In genomic region chr6:142900467-142900961, GRCh38 we compare ENCODE assay signal across 9 cellular contexts. TPM values are rescaled to one million over a fixed set of nuclear protein-coding genes. Genes with fewer than 3 reads are reported as not detected.
DNase-seq lines count a peak whose midpoint lies in the region; TF ChIP-seq lines count a peak whose summit lies in the region.
"Had no signal": no experiment of that assay in that cellular context is flagged by ENCODE, and none has a peak within 500 bp of the region (broad histone marks: within the 10 kb centered on the region; RNA-seq: fewer than 3 reads in every experiment).

No MANE protein-coding gene starts in this region.

- H3K36me3 Mint-ChIP-seq in T-helper 2 cell treated with Interferon-gamma antibody and Interleukin-4, amounts not matched to agents 5 μg/mL and 100 μg/mL, for 36 hours (ENCODE audit: low read depth), result peaks cover 12% of the 10 kb centered on the region

- H3K4me3 ChIP-seq in Jurkat, Clone E6-1 (ENCODE audit: low read length), result no peak overlapping the region
- no peak overlapping the region for H3K4me3 ChIP-seq in fibroblast of lung (replicated peaks in 1 of 4; ENCODE audit: control extremely low read depth in 1 of 4, insufficient read depth in 1 of 4, low read depth in 3 of 4, low read length in 4 of 4)

- H3K79me2 ChIP-seq in fibroblast of lung (ENCODE audit: control insufficient read depth, insufficient read depth, low read length), result peaks cover 16% of the 10 kb centered on the region

- H3K9me3 ChIP-seq in fibroblast of lung (ENCODE audit: control insufficient read depth, insufficient read depth, low read depth, low read length), result no peaks in the 10 kb centered on the region

- H4K20me1 ChIP-seq in fibroblast of lung (ENCODE audit: control insufficient read depth, extremely low read depth, insufficient read depth, low read length), result no peaks in the 10 kb centered on the region

- peaks cover 40% of the 10 kb centered on the region for H3K4me1 Mint-ChIP-seq in T-helper 2 cell treated with Interferon-gamma antibody and Interleukin-4, amounts not matched to agents 5 μg/mL and 100 μg/mL, for 36 hours (ENCODE audit: low read depth)

- H3K36me3 ChIP-seq in fibroblast of lung (ENCODE audit: control insufficient read depth, insufficient read depth, low read length), result no peaks in the 10 kb centered on the region

- peak overlapping the region; percentile 15 for H3K4me3 Mint-ChIP-seq in T-helper 2 cell treated with Interferon-gamma antibody and Interleukin-4, amounts not matched to agents 5 μg/mL and 100 μg/mL, for 36 hours

- no peak overlapping the region for H3K9ac ChIP-seq in fibroblast of lung (ENCODE audit: insufficient read depth, low read length)

- H3K4me2 ChIP-seq in fibroblast of lung (ENCODE audit: extremely low read depth, insufficient read depth, low read length), result peak overlapping the region; percentile 55

- DNase-seq in Jurkat, Clone E6-1 (ENCODE audit: low read depth, low spot score), result peak; percentile 28
- no peak for DNase-seq in T-helper 2 cell treated with Interferon-gamma antibody and Interleukin-4, amounts not matched to agents 5 μg/mL and 100 μg/mL, for 36 hours (ENCODE audit: low spot score)
- peak in 1 of 2 donors; percentile 55 for DNase-seq in fibroblast of lung (ENCODE audit: low read depth in 2 of 2)
- DNase-seq in retina, result peak; percentile 46
- DNase-seq in erythroblast (lab: John Stamatoyannopoulos, UW), result no peak
- DNase-seq in HT-29 (ENCODE audit: low spot score), result no peak
- DNase-seq in LoVo (ENCODE audit: low spot score), result no peak
- DNase-seq: NCI-H187 treated with DMSO at 0.1 percent for 48 hours, PC-3 had no signal

- H3K27me3 Mint-ChIP-seq in T-helper 2 cell treated with Interferon-gamma antibody and Interleukin-4, amounts not matched to agents 5 μg/mL and 100 μg/mL, for 36 hours (ENCODE audit: low read depth), result no peaks in the 10 kb centered on the region

- no peak for TF ChIP-seq POLR2A in erythroblast (IDR thresholded peaks at IDR 0.05; ENCODE audit: low read length)

- no peaks in the 10 kb centered on the region for H3K9me3 Mint-ChIP-seq in T-helper 2 cell treated with Interferon-gamma antibody and Interleukin-4, amounts not matched to agents 5 μg/mL and 100 μg/mL, for 36 hours

- peaks cover 21% of the 10 kb centered on the region for H3K4me1 ChIP-seq in fibroblast of lung (ENCODE audit: control insufficient read depth, extremely low read depth, insufficient read depth, low read length)

- H3K27ac ChIP-seq in fibroblast of lung (ENCODE audit: insufficient read depth, low read length), result peak overlapping the region; percentile 41

- no peak overlapping the region for H3K27ac Mint-ChIP-seq in T-helper 2 cell treated with Interferon-gamma antibody and Interleukin-4, amounts not matched to agents 5 μg/mL and 100 μg/mL, for 36 hours

- TF ChIP-seq CTCF in fibroblast of lung (conservative IDR thresholded peaks at IDR 0.05 in 1 of 2, IDR thresholded peaks at IDR 0.05 in 1 of 2; ENCODE audit: low read depth in 1 of 2, low read length in 2 of 2), result no peak

- H3K27me3 ChIP-seq in fibroblast of lung (ENCODE audit: control insufficient read depth, insufficient read depth, low read length), result no peaks in the 10 kb centered on the region

- no peak overlapping the region for H2AFZ ChIP-seq in fibroblast of lung (ENCODE audit: low read length)

RNA-seq across cellular contexts. Expression of gene HIVEP2, which starts 44.5 kb away (rescaled TPM):
- polyA plus RNA-seq in Jurkat, Clone E6-1 (2012; ENCODE audit: insufficient read depth, insufficient read length), result 10.4 TPM
- 14.4 and 15.9 TPM in 2 replicates for total RNA-seq in fibroblast of lung
- 5.0 and 7.1 TPM in 2 replicates for polyA plus RNA-seq in fibroblast of lung
- polyA plus RNA-seq in fibroblast of lung (2012), result 5.7 and 7.7 TPM in 2 replicates
- polyA minus RNA-seq in fibroblast of lung (ENCODE audit: low replicate concordance), result 12.5 and 15.3 TPM in 2 replicates
- total RNA-seq in HT-29 (2014; rRNA removed; shearing (Covaris generic)), result 4.5 and 5.3 TPM in 2 replicates

Comparison
In these comparisons a context has a peak if more than half of its experiments do, and no peak if none do; other contexts are left out.
1. DNase-seq: peak in Jurkat, Clone E6-1 (single experiment) and retina (single experiment); none in T-helper 2 cell treated with Interferon-gamma antibody and Interleukin-4, amounts not matched to agents 5 μg/mL and 100 μg/mL, for 36 hours (single experiment), erythroblast (0 of 2), HT-29 (single experiment) and LoVo (single experiment).